Comparison of ENCODE assay signal across 12 cellular contexts in the genomic region with DNA sequence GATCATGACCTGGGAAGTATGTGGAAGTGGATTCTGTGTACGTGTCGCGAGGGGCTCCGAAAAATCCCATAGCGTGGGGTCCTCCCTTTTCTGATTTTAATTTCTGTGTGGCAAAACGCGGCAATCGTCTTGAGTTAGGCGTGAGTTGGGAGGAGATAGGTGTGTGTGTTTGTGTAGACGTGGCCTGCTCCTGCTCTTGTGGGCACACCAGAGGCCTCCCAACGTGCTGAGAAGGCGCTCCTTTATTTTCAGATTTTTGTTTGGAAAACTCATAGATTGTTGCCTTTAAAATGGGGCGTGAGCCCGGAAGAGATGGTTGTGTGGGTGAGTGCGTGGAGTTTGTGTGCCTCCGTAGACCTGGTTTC. TPM values are rescaled to one million over a fixed set of nuclear protein-coding genes. Genes with fewer than 3 reads are reported as not detected.
DNase-seq lines count a peak whose midpoint lies in the region; ATAC-seq and TF ChIP-seq lines count a peak whose summit lies in the region.
"Had no signal": no experiment of that assay in that cellular context is flagged by ENCODE, and none has a peak within 500 bp of the region (broad histone marks: within the 10 kb centered on the region; RNA-seq: fewer than 3 reads in every experiment).

No MANE protein-coding gene starts in this region.

- H3K36me3 Mint-ChIP-seq in T-helper 2 cell treated with Interferon-gamma antibody and Interleukin-4, amounts not matched to agents 5 μg/mL and 100 μg/mL, for 36 hours (ENCODE audit: low read depth) = no peaks in the 10 kb centered on the region
- H3K36me3 Mint-ChIP-seq in activated B cell treated with CpG ODN at 0.5 μM for 24 hours (ENCODE audit: low read depth) = no peaks in the 10 kb centered on the region

- CTCF ChIA-PET in activated B cell treated with CpG ODN at 0.5 μM for 24 hours (lab: Charles Lee) = no interaction called here

- H3K9me3 ChIP-seq in iPS-18c (ENCODE audit: control insufficient read depth, insufficient read depth, low read length) = peaks cover 3% of the 10 kb centered on the region
- H3K9me3 ChIP-seq: transverse colon had no signal

- H3K4me3 Mint-ChIP-seq in T-helper 2 cell treated with Interferon-gamma antibody and Interleukin-4, amounts not matched to agents 5 μg/mL and 100 μg/mL, for 36 hours = peak overlapping the region; percentile 63
- peak overlapping the region; percentile 33 for H3K4me3 Mint-ChIP-seq in activated B cell treated with CpG ODN at 0.5 μM for 24 hours

- H3K27me3 Mint-ChIP-seq in T-helper 2 cell treated with Interferon-gamma antibody and Interleukin-4, amounts not matched to agents 5 μg/mL and 100 μg/mL, for 36 hours (ENCODE audit: low read depth) = peaks cover 70% of the 10 kb centered on the region
- H3K27me3 Mint-ChIP-seq in activated B cell treated with CpG ODN at 0.5 μM for 24 hours = peaks cover 49% of the 10 kb centered on the region

- no peak overlapping the region for H3K27ac Mint-ChIP-seq in T-helper 2 cell treated with Interferon-gamma antibody and Interleukin-4, amounts not matched to agents 5 μg/mL and 100 μg/mL, for 36 hours
- H3K27ac Mint-ChIP-seq in activated B cell treated with CpG ODN at 0.5 μM for 24 hours = no peak overlapping the region

- no peaks in the 10 kb centered on the region for H3K9me3 Mint-ChIP-seq in T-helper 2 cell treated with Interferon-gamma antibody and Interleukin-4, amounts not matched to agents 5 μg/mL and 100 μg/mL, for 36 hours
- H3K9me3 Mint-ChIP-seq in activated B cell treated with CpG ODN at 0.5 μM for 24 hours = no peaks in the 10 kb centered on the region

- no peak for ATAC-seq in activated B cell treated with CpG ODN at 0.5 μM for 24 hours (ENCODE audit: low read depth)
- ATAC-seq: K562 had no signal

- DNase-seq in T-helper 2 cell treated with Interferon-gamma antibody and Interleukin-4, amounts not matched to agents 5 μg/mL and 100 μg/mL, for 36 hours (ENCODE audit: low spot score) = no peak
- DNase-seq in T-helper 2 cell = no peak
- DNase-seq in activated B cell treated with CpG ODN at 0.5 μM for 24 hours = no peak
- DNase-seq in posterior vena cava (ENCODE audit: low spot score) = peak; percentile 47
- no peak for DNase-seq in NCI-H748 treated with DMSO at 0.1 percent for 48 hours (lab: John Stamatoyannopoulos, UW)
- no peak for DNase-seq in LoVo (ENCODE audit: low spot score)
- no peak for DNase-seq in HuH-7 (ENCODE audit: low spot score)
- DNase-seq: 8988T, DMS79 treated with DMSO at 0.1 percent for 48 hours, transverse colon had no signal

- H3K4me3 ChIP-seq in iPS-18c (ENCODE audit: insufficient read depth, low read depth, low read length) = peak overlapping the region; percentile 93
- H3K4me3 ChIP-seq: K562 had no signal

- no peak for TF ChIP-seq CTCF in activated B cell treated with CpG ODN at 0.5 μM for 24 hours (IDR thresholded peaks at IDR 0.05)

- intact Hi-C loops in activated B cell treated with CpG ODN at 0.5 μM for 24 hours (cut with micrococcal nuclease) (no loop called here), posterior vena cava (cut with DNase I) (no loop called here)

- peaks cover 23% of the 10 kb centered on the region for H3K4me1 Mint-ChIP-seq in T-helper 2 cell treated with Interferon-gamma antibody and Interleukin-4, amounts not matched to agents 5 μg/mL and 100 μg/mL, for 36 hours (ENCODE audit: low read depth)
- peaks cover 31% of the 10 kb centered on the region for H3K4me1 Mint-ChIP-seq in activated B cell treated with CpG ODN at 0.5 μM for 24 hours

- POLR2A ChIA-PET in activated B cell treated with CpG ODN at 0.5 μM for 24 hours (lab: Charles Lee) = no interaction called here

RNA-seq across cellular contexts. Expression of gene TRIM71, which starts 1.3 kb away (rescaled TPM):
- not detected in 2 replicates for total RNA-seq in activated B cell treated with CpG ODN at 0.5 μM for 24 hours
- total RNA-seq in posterior vena cava = not detected
- total RNA-seq: transverse colon had no signal
